24 cellular contexts compared by ENCODE assay signal in genomic region chr1:113507552-113508214, GRCh38.
"Had no signal": no experiment of that assay in that cellular context is flagged by ENCODE, and none has a peak within 500 bp of the region (broad histone marks: within the 10 kb centered on the region; RNA-seq: fewer than 3 reads in every experiment).

No MANE protein-coding gene starts in this region.

- H3K4me1 ChIP-seq: lower lobe of right lung, neural progenitor cell, prostate gland, tibial nerve, uterus had no signal

- H3K27ac ChIP-seq: heart left ventricle, left lung, lower lobe of right lung, neural progenitor cell, neutrophil, prostate gland, skin epidermis, tibial nerve, uterus had no signal

- H3K27me3 Mint-ChIP-seq: type B pancreatic cell had no signal

- ATAC-seq: heart left ventricle, left lung, lower lobe of right lung, natural killer cell, sciatic nerve had no signal

- H3K4me1 Mint-ChIP-seq: naive B cell, natural killer cell, nephron progenitor cell, neural progenitor cell had no signal

- H3K4me3 Mint-ChIP-seq: naive B cell; natural killer cell; nephron progenitor cell; neural progenitor cell; stimulated activated naive CD8-positive, alpha-beta T cell treated with anti-CD3 and anti-CD28 coated beads, Interleukin-15, Interleukin-2, amounts not matched to agents 100 ng/mL and 50 ng/mL, for 24 hours; type B pancreatic cell had no signal

- H3K27ac Mint-ChIP-seq: natural killer cell; nephron progenitor cell; neural progenitor cell; stimulated activated naive CD8-positive, alpha-beta T cell treated with anti-CD3 and anti-CD28 coated beads, Interleukin-15, Interleukin-2, amounts not matched to agents 100 ng/mL and 50 ng/mL, for 24 hours had no signal

- DNase-seq: heart left ventricle; islet precursor cell; left lung; lower lobe of right lung; mammary epithelial cell; mesenchymal stem cell; naive B cell; natural killer cell; nephron progenitor cell; occipital lobe; stimulated activated CD4-positive, alpha-beta T cell treated with anti-CD3 and anti-CD28 coated beads, Interleukin-12 subunit alpha, Interleukin-12 subunit beta, amount 100 ng/mL, for 4 hours; stimulated activated CD4-positive, alpha-beta T cell treated with anti-CD3 and anti-CD28 coated beads, Interleukin-15, amount 100 ng/mL, for 24 hours; stimulated activated CD4-positive, alpha-beta T cell treated with anti-CD3 and anti-CD28 coated beads, Interleukin-2, amount 100 ng/mL, for 24 hours; stimulated activated CD4-positive, alpha-beta T cell treated with anti-CD3 and anti-CD28 coated beads, Interleukin-4, amount 100 ng/mL, for 1 hour; stimulated activated naive CD4-positive, alpha-beta T cell; uterus had no signal

- H3K27me3 ChIP-seq: heart left ventricle, left lung, neural progenitor cell, neutrophil, tibial nerve, uterus had no signal

- H3K36me3 Mint-ChIP-seq: naive B cell, natural killer cell, type B pancreatic cell had no signal

- H3K9me3 ChIP-seq: neutrophil, prostate gland had no signal

- H3K4me3 ChIP-seq: heart left ventricle, left lung, lower lobe of right lung, neural progenitor cell, prostate gland, skin epidermis, tibial nerve, uterus had no signal

- H3K36me3 ChIP-seq: heart left ventricle, left lung, lower lobe of right lung, neural progenitor cell, neutrophil, prostate gland, tibial nerve, uterus had no signal
